Comparison of ENCODE assay signal across 17 cellular contexts in the genomic region with DNA sequence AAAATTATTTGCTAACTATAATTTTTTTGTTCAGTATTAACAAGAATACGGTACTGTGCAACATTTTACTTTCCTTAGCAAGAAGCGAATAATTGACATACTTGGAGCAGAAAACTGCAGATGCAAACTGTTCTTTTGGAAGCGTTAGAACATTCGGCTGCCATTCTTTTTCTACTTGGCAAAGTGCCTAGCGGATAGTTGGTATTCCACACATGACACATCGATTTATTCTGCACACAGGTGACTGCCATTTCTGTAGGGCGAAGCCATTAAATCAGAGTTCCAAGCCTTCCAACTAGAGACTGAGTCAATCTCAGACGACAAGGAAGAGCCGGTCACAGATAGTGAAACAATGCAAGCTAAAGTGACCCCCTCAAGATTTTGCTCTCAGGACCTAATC.
DNase-seq lines count a peak whose midpoint lies in the region; ATAC-seq, FAIRE-seq and TF ChIP-seq lines count a peak whose summit lies in the region.
"Had no signal": no experiment of that assay in that cellular context is flagged by ENCODE, and none has a peak within 500 bp of the region (broad histone marks: within the 10 kb centered on the region; RNA-seq: fewer than 3 reads in every experiment).

No MANE protein-coding gene starts in this region.

- H3K4me1 Mint-ChIP-seq in T-helper 17 cell: no peaks in the 10 kb centered on the region
- H3K4me1 Mint-ChIP-seq: CD4-positive, CD25-positive, alpha-beta regulatory T cell had no signal

- ATAC-seq in T-helper 17 cell (no peak), HG02763 (IDR thresholded peaks at IDR 0.05; ENCODE audit: unreplicated experiment) (no peak)
- ATAC-seq: Panc1 had no signal

- H3K4me3 Mint-ChIP-seq in T-helper 17 cell: no peak overlapping the region
- H3K4me3 Mint-ChIP-seq: CD4-positive, CD25-positive, alpha-beta regulatory T cell had no signal

- DNase-seq in G401 (ENCODE audit: low spot score) (peak; percentile 8), astrocyte of the hippocampus (ENCODE audit: low read depth, low spot score) (peak; percentile 11), midbrain (lab: John Stamatoyannopoulos, UW) (peak; percentile 43), superior temporal gyrus (ENCODE audit: extremely low spot score) (peak; percentile 39), T-helper 17 cell (no peak), GM12892 (ENCODE audit: insufficient read length) (no peak)
- DNase-seq: CD4-positive, CD25-positive, alpha-beta regulatory T cell; EL; MM.1S; NCI-H1092; NCI-H1436; NCI-H187 treated with DMSO at 0.1 percent for 48 hours; NCI-H748 treated with DMSO at 0.1 percent for 48 hours had no signal

- H3K36me3 Mint-ChIP-seq in T-helper 17 cell (ENCODE audit: low read depth): no peaks in the 10 kb centered on the region
- H3K36me3 Mint-ChIP-seq: CD4-positive, CD25-positive, alpha-beta regulatory T cell had no signal

- in situ Hi-C loops in G401 (cut with HindIII; ENCODE audit: low sequenced_read_pairs): no loop called here

- TF ChIP-seq POLR2A in GM12892 (IDR thresholded peaks at IDR 0.05; ENCODE audit: low read depth, low read length): no peak

- FAIRE-seq in GM12892 (lab: Jason Lieb, UNC): no peak
- FAIRE-seq: A204.1 had no signal

- H3K27ac Mint-ChIP-seq in T-helper 17 cell: no peak overlapping the region
- H3K27ac Mint-ChIP-seq: CD4-positive, CD25-positive, alpha-beta regulatory T cell had no signal

- no peaks in the 10 kb centered on the region for H3K9me3 ChIP-seq in T-helper 17 cell (ENCODE audit: control insufficient read depth, low read length, poor library complexity, severe bottlenecking)
- H3K9me3 ChIP-seq: SJSA1 had no signal

- H3K27me3 Mint-ChIP-seq in T-helper 17 cell: no peaks in the 10 kb centered on the region
- H3K27me3 Mint-ChIP-seq: CD4-positive, CD25-positive, alpha-beta regulatory T cell had no signal

Comparison
In these comparisons a context has a peak if more than half of its experiments do, and no peak if none do; other contexts are left out.
1. DNase-seq: peak in G401 (single experiment), astrocyte of the hippocampus (single experiment), midbrain (single experiment) and superior temporal gyrus (single experiment); none in T-helper 17 cell (0 of 3) and GM12892 (single experiment).